ENCODE assay signal across 1 cellular context in the genomic region with DNA sequence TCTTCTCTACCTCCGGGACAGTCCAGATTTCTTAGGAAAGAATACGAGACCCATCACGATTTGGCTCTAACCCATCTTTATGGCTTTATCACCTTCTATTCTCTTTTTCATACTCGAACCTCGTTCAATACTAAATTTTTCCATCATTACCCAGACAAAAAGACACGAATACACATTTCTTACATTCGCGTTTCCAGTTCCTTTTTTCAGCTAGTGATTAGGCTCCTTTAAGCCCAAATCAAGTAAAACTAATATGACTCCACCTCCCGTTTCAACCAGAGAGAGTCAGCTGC.
TF ChIP-seq lines count a peak whose summit lies in the region.

No MANE protein-coding gene starts in this region.

TF ChIP-seq in HepG2, 621 proteins besides CTCF, POLR2A, EP300 and RAD21:
- TF ChIP-seq ZNF607 (CRISPR knock-in tag; IDR thresholded peaks at IDR 0.05; ENCODE audit: borderline replicate concordance) (no peak), ZNF878 (CRISPR knock-in tag; IDR thresholded peaks at IDR 0.05) (peak; percentile 70; the same call in 1 of the 2 replicates), TRIM24 (CRISPR knock-in tag; IDR thresholded peaks at IDR 0.05) (0 out of 2 replicates have a peak, but pooled peaks have one; percentile 13), CCDC6 (CRISPR knock-in tag; IDR thresholded peaks at IDR 0.05) (0 out of 2 replicates have a peak, but pooled peaks have one; percentile 38), TP53 (CRISPR knock-in tag; conservative IDR thresholded peaks at IDR 0.05) (peak; percentile 22; the same call in 1 of the 2 replicates), ZSCAN20 (CRISPR knock-in tag; IDR thresholded peaks at IDR 0.05; ENCODE audit: borderline replicate concordance) (no peak), NFE2 (CRISPR knock-in tag; IDR thresholded peaks at IDR 0.05) (no peak)
- TF ChIP-seq, protein P1, sequence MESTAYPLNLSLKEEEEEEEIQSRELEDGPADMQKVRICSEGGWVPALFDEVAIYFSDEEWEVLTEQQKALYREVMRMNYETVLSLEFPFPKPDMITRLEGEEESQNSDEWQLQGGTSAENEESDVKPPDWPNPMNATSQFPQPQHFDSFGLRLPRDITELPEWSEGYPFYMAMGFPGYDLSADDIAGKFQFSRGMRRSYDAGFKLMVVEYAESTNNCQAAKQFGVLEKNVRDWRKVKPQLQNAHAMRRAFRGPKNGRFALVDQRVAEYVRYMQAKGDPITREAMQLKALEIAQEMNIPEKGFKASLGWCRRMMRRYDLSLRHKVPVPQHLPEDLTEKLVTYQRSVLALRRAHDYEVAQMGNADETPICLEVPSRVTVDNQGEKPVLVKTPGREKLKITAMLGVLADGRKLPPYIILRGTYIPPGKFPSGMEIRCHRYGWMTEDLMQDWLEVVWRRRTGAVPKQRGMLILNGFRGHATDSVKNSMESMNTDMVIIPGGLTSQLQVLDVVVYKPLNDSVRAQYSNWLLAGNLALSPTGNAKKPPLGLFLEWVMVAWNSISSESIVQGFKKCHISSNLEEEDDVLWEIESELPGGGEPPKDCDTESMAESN (CRISPR knock-in tag; conservative IDR thresholded peaks at IDR 0.05), result 0 out of 2 replicates have a peak, but pooled peaks have one; percentile 3
TF ChIP-seq in HepG2: peak in this region for 5.
